ENCODE assay signal across 22 cellular contexts in the genomic region with DNA sequence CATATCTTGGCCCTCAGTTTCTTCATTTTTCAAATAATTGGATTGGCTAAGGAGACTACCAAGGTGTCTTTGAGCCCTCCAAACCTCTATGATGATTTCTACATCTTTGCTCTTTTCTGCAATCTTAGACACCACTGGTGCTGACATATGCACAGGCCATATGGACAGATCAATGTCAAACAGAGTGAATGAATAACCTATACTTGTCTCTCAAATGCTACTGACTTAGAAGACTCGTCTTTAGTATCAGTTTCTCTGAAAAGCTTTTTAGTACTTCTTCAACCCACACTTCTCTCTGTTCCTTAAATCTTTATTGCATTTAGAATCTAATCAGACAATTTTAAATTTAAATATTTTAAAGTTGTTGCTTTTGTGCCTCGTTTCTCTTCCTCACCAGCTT.
DNase-seq lines count a peak whose midpoint lies in the region; ATAC-seq and TF ChIP-seq lines count a peak whose summit lies in the region.
"Had no signal": no experiment of that assay in that cellular context is flagged by ENCODE, and none has a peak within 500 bp of the region (broad histone marks: within the 10 kb centered on the region; RNA-seq: fewer than 3 reads in every experiment).

No MANE protein-coding gene starts in this region.

- intact Hi-C loops in OCI-LY7 (cut with micrococcal nuclease; ENCODE audit: unreplicated experiment), result no loop called here
- intact Hi-C loops in PC-3 (cut with micrococcal nuclease), result no loop called here

- H3K9me2 ChIP-seq in OCI-LY7 (ENCODE audit: insufficient read depth, low read length) (no peaks in the 10 kb centered on the region), PC-3 (replicated peaks; ENCODE audit: low read length) (no peaks in the 10 kb centered on the region)

- H3K27ac ChIP-seq in OCI-LY7 (ENCODE audit: low read depth, low read length, poor library complexity, severe bottlenecking) (no peak overlapping the region), PC-3 (ENCODE audit: low read length) (no peak overlapping the region)
- H3K27ac ChIP-seq: breast epithelium, C4-2B, foreskin keratinocyte, HL-60, SJSA1, testis had no signal

- BruUV-seq in OCI-LY7 (replicated peaks; lab: Mats Ljungman, UMichigan) (no TSS peak), PC-3 (replicated peaks; lab: Mats Ljungman, UMichigan) (no TSS peak)

- no peaks in the 10 kb centered on the region for H4K20me1 ChIP-seq in OCI-LY7 (ENCODE audit: insufficient read depth, low read length)
- H4K20me1 ChIP-seq in PC-3 (ENCODE audit: low read length), result no peaks in the 10 kb centered on the region

- no peaks in the 10 kb centered on the region for H3K9me3 ChIP-seq in OCI-LY7 (ENCODE audit: low read length)
- H3K9me3 ChIP-seq in PC-3 (ENCODE audit: low read length), result no peaks in the 10 kb centered on the region
- H3K9me3 ChIP-seq: breast epithelium, SJSA1, testis had no signal

- ATAC-seq in GM18873 (IDR thresholded peaks at IDR 0.05; ENCODE audit: low FRiP score, unreplicated experiment) (peak; percentile 65), GM21515 (IDR thresholded peaks at IDR 0.05; ENCODE audit: unreplicated experiment) (peak; percentile 58), HG03039 (IDR thresholded peaks at IDR 0.05; ENCODE audit: unreplicated experiment) (peak; percentile 41), HG03565 (IDR thresholded peaks at IDR 0.05; ENCODE audit: unreplicated experiment) (peak; percentile 31), PC-3 (no peak)
- ATAC-seq: effector memory CD8-positive, alpha-beta T cell; foreskin keratinocyte had no signal

- TF ChIP-seq CTCF in OCI-LY7 (conservative IDR thresholded peaks at IDR 0.05; ENCODE audit: low read length) (no peak), PC-3 (conservative IDR thresholded peaks at IDR 0.05; ENCODE audit: low read depth, low read length) (no peak)

- H3K79me2 ChIP-seq in OCI-LY7 (ENCODE audit: insufficient read depth, low read depth, low read length) (no peaks in the 10 kb centered on the region), PC-3 (ENCODE audit: low read length) (no peaks in the 10 kb centered on the region)

- peaks cover 44% of the 10 kb centered on the region for H3K36me3 ChIP-seq in OCI-LY7 (ENCODE audit: insufficient read depth, low read length)
- H3K36me3 ChIP-seq in PC-3 (ENCODE audit: low read depth, low read length), result no peaks in the 10 kb centered on the region
- H3K36me3 ChIP-seq: breast epithelium, SJSA1 had no signal

- no peak overlapping the region for H3K4me2 ChIP-seq in OCI-LY7 (ENCODE audit: low read length)
- H3K4me2 ChIP-seq in PC-3 (ENCODE audit: low read length), result no peak overlapping the region

- no peak overlapping the region for H3K4me3 ChIP-seq in OCI-LY7 (ENCODE audit: low read depth, low read length, poor library complexity, severe bottlenecking)
- no peak overlapping the region for H3K4me3 ChIP-seq in PC-3 (ENCODE audit: low read length)
- H3K4me3 ChIP-seq: breast epithelium, SJSA1, testis had no signal

- POLR2A ChIA-PET in OCI-LY7 (lab: Charles Lee), result interaction anchor here (0.8 kb wide), 1 partner anchor 13 kb away, joined by 3 read pairs; no protein-coding TSS in a partner anchor
- POLR2A ChIA-PET in PC-3 (lab: Charles Lee; ENCODE audit: unreplicated experiment), result no interaction called here

- CTCF ChIA-PET in OCI-LY7 (lab: Charles Lee; ENCODE audit: unreplicated experiment) (no interaction called here), PC-3 (lab: Charles Lee) (no interaction called here)

- H3K4me1 ChIP-seq in OCI-LY7 (ENCODE audit: insufficient read depth, low read length, poor library complexity, severe bottlenecking), result peaks cover 8% of the 10 kb centered on the region
- H3K4me1 ChIP-seq in PC-3 (ENCODE audit: insufficient read depth, low read length), result peaks cover 11% of the 10 kb centered on the region
- H3K4me1 ChIP-seq: breast epithelium had no signal

- DNase-seq in SW 1271 (lab: John Stamatoyannopoulos, UW), result no peak
- no peak for DNase-seq in activated gamma-delta T cell (lab: John Stamatoyannopoulos, UW)
- no peak for DNase-seq in OCI-LY7 (ENCODE audit: low spot score)
- DNase-seq in PC-3, result no peak
- DNase-seq: activated naive CD4-positive, alpha-beta T cell treated with Interleukin-2 at 50 U/mL for 16 hours; effector memory CD8-positive, alpha-beta T cell; foreskin keratinocyte; immature natural killer cell; Kasumi-1; NCI-H1694; NCI-H748 treated with DMSO at 0.1 percent for 48 hours; occipital lobe; small intestine; testis had no signal

- no peaks in the 10 kb centered on the region for H3K27me3 ChIP-seq in PC-3 (ENCODE audit: low read length)
- H3K27me3 ChIP-seq: breast epithelium, foreskin keratinocyte, SJSA1, testis had no signal

- no peak overlapping the region for H3K9ac ChIP-seq in PC-3 (ENCODE audit: low read length)

- no peaks in the 10 kb centered on the region for H3F3A ChIP-seq in PC-3 (ENCODE audit: low read length, unreplicated experiment)

- H2AFZ ChIP-seq in OCI-LY7 (ENCODE audit: low read length) (no peak overlapping the region), PC-3 (ENCODE audit: low read length) (no peak overlapping the region)
